ENCODE assay signal across 31 cellular contexts in the genomic region with DNA sequence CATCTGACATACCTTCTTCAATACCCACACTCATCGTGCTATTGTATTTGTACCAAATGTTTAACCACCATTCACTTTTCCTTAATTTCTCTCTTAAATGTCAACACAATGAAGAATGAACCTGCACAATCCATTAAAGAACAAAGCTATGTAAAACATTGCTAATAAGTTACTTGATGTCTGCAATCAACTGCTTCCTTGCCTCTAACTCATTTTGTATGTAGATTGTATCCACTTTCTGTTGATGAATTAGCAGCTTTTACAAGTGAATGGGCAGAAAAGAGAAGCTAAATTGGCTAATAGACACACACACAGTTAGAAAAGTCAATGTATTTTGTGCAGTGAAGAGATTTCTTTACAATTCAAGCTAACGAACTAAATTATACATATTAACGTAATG.
"Had no signal": no experiment of that assay in that cellular context is flagged by ENCODE, and none has a peak within 500 bp of the region (broad histone marks: within the 10 kb centered on the region; RNA-seq: fewer than 3 reads in every experiment).

No MANE protein-coding gene starts in this region.

- H3K4me3 ChIP-seq: ascending aorta, breast epithelium, cardiac muscle cell, coronary artery, dorsolateral prefrontal cortex had no signal

- DNase-seq: activated CD4-positive, alpha-beta memory T cell treated with anti-CD3 and anti-CD28 coated beads, Interleukin-2, amount 10 ng/mL, durations not matched to agents 7 days and 5 days; activated CD4-positive, alpha-beta T cell treated with anti-CD3 and anti-CD28 coated beads for 36 hours; activated CD4-positive, alpha-beta T cell treated with anti-CD3 and anti-CD28 coated beads, Interleukin-2, amount 10 ng/mL, durations not matched to agents 7 days and 5 days; activated CD4-positive, alpha-beta T cell treated with anti-CD3 and anti-CD28 coated beads, Interleukin-2, amount 50 U/mL, for 4 hours; activated CD4-positive, CD25-positive, alpha-beta regulatory T cell; activated CD4-positive, CD25-positive, alpha-beta regulatory T cell treated with anti-CD3 and anti-CD28 coated beads, Interleukin-2, amount 50 U/mL, for 72 hours; activated CD8-positive, alpha-beta memory T cell treated with anti-CD3 and anti-CD28 coated beads, Interleukin-2, amount 50 U/mL, for 48 hours; activated gamma-delta T cell; activated naive CD4-positive, alpha-beta T cell; activated naive CD4-positive, alpha-beta T cell treated with anti-CD3 and anti-CD28 coated beads, Interleukin-2, amount 10 ng/mL, durations not matched to agents 7 days and 5 days; activated naive CD8-positive, alpha-beta T cell treated with anti-CD3 and anti-CD28 coated beads, Interleukin-2, amount 10 ng/mL, durations not matched to agents 7 days and 5 days; activated T-cell treated with anti-CD3 and anti-CD28 coated beads for 4 hours; activated T-cell treated with anti-CD3 and anti-CD28 coated beads, Interleukin-2, amount 50 U/mL, for 24 hours; activated T-cell treated with anti-CD3 and anti-CD28 coated beads, Interleukin-2, amount 50 U/mL, for 72 hours; central memory CD4-positive, alpha-beta T cell; cerebellar nuclear complex; dorsolateral prefrontal cortex; effector memory CD4-positive, alpha-beta T cell; endodermal cell; foreskin fibroblast; head of caudate nucleus; T-helper 2 cell had no signal

- H3K4me1 ChIP-seq: ascending aorta, breast epithelium had no signal

- H3K27ac Mint-ChIP-seq: activated CD4-positive, alpha-beta memory T cell treated with anti-CD3 and anti-CD28 coated beads, Interleukin-2, amount 10 ng/mL, durations not matched to agents 7 days and 5 days; activated CD4-positive, alpha-beta T cell treated with anti-CD3 and anti-CD28 coated beads for 36 hours; activated CD4-positive, alpha-beta T cell treated with anti-CD3 and anti-CD28 coated beads, Interleukin-2, amount 10 ng/mL, durations not matched to agents 7 days and 5 days; activated naive CD4-positive, alpha-beta T cell treated with anti-CD3 and anti-CD28 coated beads, Interleukin-2, amount 10 ng/mL, durations not matched to agents 7 days and 5 days; activated naive CD4-positive, alpha-beta T cell treated with anti-CD3 and anti-CD28 coated beads, Interleukin-2, amount 50 U/mL, for 72 hours; activated naive CD8-positive, alpha-beta T cell treated with anti-CD3 and anti-CD28 coated beads, Interleukin-2, amount 10 ng/mL, durations not matched to agents 7 days and 5 days; activated T-cell treated with anti-CD3 and anti-CD28 coated beads, Interleukin-2, amount 50 U/mL, for 24 hours; activated T-cell treated with anti-CD3 and anti-CD28 coated beads, Interleukin-2, amount 50 U/mL, for 72 hours; brain; dendritic cell treated with granulocyte-macrophage colony-stimulating factor and Interleukin-4, amounts not matched to agents 40 ng/mL and 50 ng/mL, for 4 days; endodermal cell had no signal

- H3K27me3 ChIP-seq: ascending aorta, breast epithelium, cardiac muscle cell, dorsolateral prefrontal cortex had no signal

- ATAC-seq: activated CD4-positive, alpha-beta T cell treated with anti-CD3 and anti-CD28 coated beads for 36 hours; activated naive CD4-positive, alpha-beta T cell treated with anti-CD3 and anti-CD28 coated beads, Interleukin-2, amount 50 U/mL, for 72 hours; activated T-cell treated with anti-CD3 and anti-CD28 coated beads, Interleukin-2, amount 50 U/mL, for 72 hours; esophagus mucosa had no signal

- H3K9me3 Mint-ChIP-seq: activated CD4-positive, alpha-beta memory T cell treated with anti-CD3 and anti-CD28 coated beads, Interleukin-2, amount 10 ng/mL, durations not matched to agents 7 days and 5 days; activated CD4-positive, alpha-beta T cell treated with anti-CD3 and anti-CD28 coated beads, Interleukin-2, amount 10 ng/mL, durations not matched to agents 7 days and 5 days; activated naive CD4-positive, alpha-beta T cell treated with anti-CD3 and anti-CD28 coated beads, Interleukin-2, amount 10 ng/mL, durations not matched to agents 7 days and 5 days; activated naive CD4-positive, alpha-beta T cell treated with anti-CD3 and anti-CD28 coated beads, Interleukin-2, amount 50 U/mL, for 72 hours; activated naive CD8-positive, alpha-beta T cell treated with anti-CD3 and anti-CD28 coated beads, Interleukin-2, amount 10 ng/mL, durations not matched to agents 7 days and 5 days; activated T-cell treated with anti-CD3 and anti-CD28 coated beads, Interleukin-2, amount 50 U/mL, for 24 hours; dendritic cell treated with granulocyte-macrophage colony-stimulating factor and Interleukin-4, amounts not matched to agents 40 ng/mL and 50 ng/mL, for 4 days had no signal

- H3K9me3 ChIP-seq: ascending aorta, breast epithelium had no signal

- H3K27ac ChIP-seq: ascending aorta, breast epithelium, cardiac muscle cell, coronary artery had no signal

- H3K36me3 Mint-ChIP-seq: activated naive CD4-positive, alpha-beta T cell treated with anti-CD3 and anti-CD28 coated beads, Interleukin-2, amount 10 ng/mL, durations not matched to agents 7 days and 5 days; activated naive CD4-positive, alpha-beta T cell treated with anti-CD3 and anti-CD28 coated beads, Interleukin-2, amount 50 U/mL, for 72 hours; activated naive CD8-positive, alpha-beta T cell treated with anti-CD3 and anti-CD28 coated beads, Interleukin-2, amount 10 ng/mL, durations not matched to agents 7 days and 5 days; brain had no signal

- FAIRE-seq: frontal cortex had no signal

- H3K27me3 Mint-ChIP-seq: activated CD4-positive, alpha-beta memory T cell treated with anti-CD3 and anti-CD28 coated beads, Interleukin-2, amount 10 ng/mL, durations not matched to agents 7 days and 5 days; activated CD4-positive, alpha-beta T cell treated with anti-CD3 and anti-CD28 coated beads for 36 hours; activated CD4-positive, alpha-beta T cell treated with anti-CD3 and anti-CD28 coated beads, Interleukin-2, amount 10 ng/mL, durations not matched to agents 7 days and 5 days; activated naive CD4-positive, alpha-beta T cell treated with anti-CD3 and anti-CD28 coated beads, Interleukin-2, amount 10 ng/mL, durations not matched to agents 7 days and 5 days; activated naive CD8-positive, alpha-beta T cell treated with anti-CD3 and anti-CD28 coated beads, Interleukin-2, amount 10 ng/mL, durations not matched to agents 7 days and 5 days; activated T-cell treated with anti-CD3 and anti-CD28 coated beads, Interleukin-2, amount 50 U/mL, for 24 hours; dendritic cell treated with granulocyte-macrophage colony-stimulating factor and Interleukin-4, amounts not matched to agents 40 ng/mL and 50 ng/mL, for 4 days had no signal

- H3K36me3 ChIP-seq: ascending aorta, breast epithelium, cardiac muscle cell had no signal

- H3K4me3 Mint-ChIP-seq: activated CD4-positive, alpha-beta memory T cell treated with anti-CD3 and anti-CD28 coated beads, Interleukin-2, amount 10 ng/mL, durations not matched to agents 7 days and 5 days; activated CD4-positive, alpha-beta T cell treated with anti-CD3 and anti-CD28 coated beads for 36 hours; activated CD4-positive, alpha-beta T cell treated with anti-CD3 and anti-CD28 coated beads, Interleukin-2, amount 10 ng/mL, durations not matched to agents 7 days and 5 days; activated naive CD4-positive, alpha-beta T cell treated with anti-CD3 and anti-CD28 coated beads, Interleukin-2, amount 10 ng/mL, durations not matched to agents 7 days and 5 days; activated naive CD8-positive, alpha-beta T cell treated with anti-CD3 and anti-CD28 coated beads, Interleukin-2, amount 10 ng/mL, durations not matched to agents 7 days and 5 days; activated T-cell treated with anti-CD3 and anti-CD28 coated beads, Interleukin-2, amount 50 U/mL, for 24 hours; activated T-cell treated with anti-CD3 and anti-CD28 coated beads, Interleukin-2, amount 50 U/mL, for 72 hours; brain; dendritic cell treated with granulocyte-macrophage colony-stimulating factor and Interleukin-4, amounts not matched to agents 40 ng/mL and 50 ng/mL, for 4 days; endodermal cell had no signal

- H3K4me1 Mint-ChIP-seq: activated CD4-positive, alpha-beta T cell treated with anti-CD3 and anti-CD28 coated beads for 36 hours; activated naive CD4-positive, alpha-beta T cell treated with anti-CD3 and anti-CD28 coated beads, Interleukin-2, amount 10 ng/mL, durations not matched to agents 7 days and 5 days had no signal
